ENCODE assay signal across 8 cellular contexts in genomic region chr16:28925386-28926228, GRCh38. TPM values are rescaled to one million over a fixed set of nuclear protein-coding genes. Genes with fewer than 3 reads are reported as not detected.
A peak's percentile ranks its signal among the peaks of the same experiment; 100 is the strongest.
DNase-seq lines count a peak whose midpoint lies in the region; ATAC-seq and TF ChIP-seq lines count a peak whose summit lies in the region.

No MANE protein-coding gene starts in this region.

- no peak for TF ChIP-seq CTCF in AG04450 (IDR thresholded peaks at IDR 0.05; ENCODE audit: low read depth, low read length)

- H3K4me1 ChIP-seq in muscle layer of colon (ENCODE audit: insufficient read depth, low read length): peaks cover 6% of the 10 kb centered on the region

- H3K27ac ChIP-seq in AG04450 (ENCODE audit: low read depth, low read length) (peak overlapping the region; percentile 92), muscle layer of colon (ENCODE audit: low read depth, low read length) (peak overlapping the region; percentile 93)

- H3K27ac Mint-ChIP-seq in activated CD8-positive, alpha-beta memory T cell treated with anti-CD3 and anti-CD28 coated beads, Interleukin-2, amount 10 ng/mL, durations not matched to agents 7 days and 5 days: peak overlapping the region; percentile 96

- peak; percentile 25 for ATAC-seq in GM18861 (IDR thresholded peaks at IDR 0.05; ENCODE audit: unreplicated experiment)
- peak; percentile 19 for ATAC-seq in HG03108 (IDR thresholded peaks at IDR 0.05; ENCODE audit: unreplicated experiment)
- peak; percentile 71 for ATAC-seq in activated CD8-positive, alpha-beta memory T cell treated with anti-CD3 and anti-CD28 coated beads, Interleukin-2, amount 10 ng/mL, durations not matched to agents 7 days and 5 days

- H3K27me3 ChIP-seq in AG04450 (ENCODE audit: control insufficient read depth, insufficient read depth, low read length): no peaks in the 10 kb centered on the region
- H3K27me3 ChIP-seq in muscle layer of colon (ENCODE audit: control insufficient read depth in 1 of 2, insufficient read depth in 2 of 2, low read length in 2 of 2): no peaks in the 10 kb centered on the region

- H3K36me3 ChIP-seq in muscle layer of colon (ENCODE audit: insufficient read depth, low read length): no peaks in the 10 kb centered on the region

- DNase-seq in AG04450 (ENCODE audit: low read depth, low spot score) (no peak), NCI-H82 (lab: John Stamatoyannopoulos, UW) (peak; percentile 83), epidermal melanocyte (ENCODE audit: insufficient read length, low spot score) (peak; percentile 58)
- peak; percentile 89 for DNase-seq in activated CD8-positive, alpha-beta memory T cell treated with anti-CD3 and anti-CD28 coated beads, Interleukin-2, amount 10 ng/mL, durations not matched to agents 7 days and 5 days
- DNase-seq in stimulated activated CD8-positive, alpha-beta memory T cell treated with anti-CD3 and anti-CD28 coated beads, Interleukin-7, amount 100 ng/mL, for 1 hour (ENCODE audit: low read depth in 2 of 2): peak; percentile 51

- H3K27me3 Mint-ChIP-seq in activated CD8-positive, alpha-beta memory T cell treated with anti-CD3 and anti-CD28 coated beads, Interleukin-2, amount 10 ng/mL, durations not matched to agents 7 days and 5 days: no peaks in the 10 kb centered on the region

- CTCF ChIA-PET in AG04450 (lab: Charles Lee): interaction anchor here (0.6 to 2.3 kb wide), 2 partner anchors 20 to 114 kb away, joined by 5 to 10 read pairs; no protein-coding TSS in a partner anchor
- CTCF ChIA-PET in activated CD8-positive, alpha-beta memory T cell treated with anti-CD3 and anti-CD28 coated beads, Interleukin-2, amount 10 ng/mL, durations not matched to agents 7 days and 5 days (lab: Charles Lee): interaction anchor here (1.1 to 1.5 kb wide), 2 partner anchors 20 to 51 kb away, joined by 3 to 7 read pairs; no protein-coding TSS in a partner anchor

- no peaks in the 10 kb centered on the region for H3K9me3 Mint-ChIP-seq in activated CD8-positive, alpha-beta memory T cell treated with anti-CD3 and anti-CD28 coated beads, Interleukin-2, amount 10 ng/mL, durations not matched to agents 7 days and 5 days (ENCODE audit: low read depth)

- H3K4me1 Mint-ChIP-seq in activated CD8-positive, alpha-beta memory T cell treated with anti-CD3 and anti-CD28 coated beads, Interleukin-2, amount 10 ng/mL, durations not matched to agents 7 days and 5 days: peaks cover 20% of the 10 kb centered on the region

- peak overlapping the region; percentile 89 for H3K4me3 Mint-ChIP-seq in activated CD8-positive, alpha-beta memory T cell treated with anti-CD3 and anti-CD28 coated beads, Interleukin-2, amount 10 ng/mL, durations not matched to agents 7 days and 5 days

- H3K9ac ChIP-seq in muscle layer of colon (ENCODE audit: low read length): peak overlapping the region; percentile 99

- peaks cover 4% of the 10 kb centered on the region for H3K36me3 Mint-ChIP-seq in activated CD8-positive, alpha-beta memory T cell treated with anti-CD3 and anti-CD28 coated beads, Interleukin-2, amount 10 ng/mL, durations not matched to agents 7 days and 5 days

- H3K9me3 ChIP-seq in AG04450 (ENCODE audit: control insufficient read depth, insufficient read depth, low read length): no peaks in the 10 kb centered on the region; the same call in 1 of the 2 replicates
- no peaks in the 10 kb centered on the region for H3K9me3 ChIP-seq in muscle layer of colon (ENCODE audit: low read length)

- POLR2A ChIA-PET in AG04450 (lab: Yijun Ruan, JAX): interaction anchor here (0.6 to 1.1 kb wide), 4 partner anchors 19 to 102 kb away, joined by 3 to 7 read pairs (median 4); no protein-coding TSS in a partner anchor

- H3K4me3 ChIP-seq in AG04450 (ENCODE audit: low read depth, low read length) (peak overlapping the region; percentile 84), muscle layer of colon (ENCODE audit: low read depth in 1 of 2, low read length in 2 of 2) (peak overlapping the region; percentile 60 to 82)

RNA-seq across cellular contexts. Expression of gene RABEP2, which starts 0.6 kb away (rescaled TPM):
- 9.0 and 11.7 TPM in 2 replicates for polyA plus RNA-seq in AG04450 (2011; rRNA removed)
- polyA minus RNA-seq in AG04450 (2011; rRNA and poly(A)+ RNA removed): 5.4 and 5.7 TPM in 2 replicates
- total RNA-seq in activated CD8-positive, alpha-beta memory T cell treated with anti-CD3 and anti-CD28 coated beads, Interleukin-2, amount 10 ng/mL, durations not matched to agents 7 days and 5 days: 10 to 100 TPM; 18.0 to 19.1 TPM

RNA-seq across cellular contexts. Expression of gene CD19, which starts 6.2 kb away (rescaled TPM):
- not detected in 2 replicates for polyA plus RNA-seq in AG04450 (2011; rRNA removed)
- polyA minus RNA-seq in AG04450 (2011; rRNA and poly(A)+ RNA removed): not detected in 2 replicates
- not detected for total RNA-seq in activated CD8-positive, alpha-beta memory T cell treated with anti-CD3 and anti-CD28 coated beads, Interleukin-2, amount 10 ng/mL, durations not matched to agents 7 days and 5 days

RNA-seq across cellular contexts. Expression of gene NFATC2IP, which starts 25.1 kb away (rescaled TPM):
- 20.7 and 22.3 TPM in 2 replicates for polyA plus RNA-seq in AG04450 (2011; rRNA removed)
- polyA minus RNA-seq in AG04450 (2011; rRNA and poly(A)+ RNA removed): 17.9 and 18.8 TPM in 2 replicates
- total RNA-seq in activated CD8-positive, alpha-beta memory T cell treated with anti-CD3 and anti-CD28 coated beads, Interleukin-2, amount 10 ng/mL, durations not matched to agents 7 days and 5 days: 100 to 1,000 TPM; 120 to 133 TPM

RNA-seq across cellular contexts. Expression of gene ATP2A1, which starts 47.3 kb away (rescaled TPM):
- polyA plus RNA-seq in AG04450 (2011; rRNA removed): 0.22 and 0.50 TPM in 2 replicates
- 0.17 and 8.4 TPM in 2 replicates for polyA minus RNA-seq in AG04450 (2011; rRNA and poly(A)+ RNA removed)
- total RNA-seq in activated CD8-positive, alpha-beta memory T cell treated with anti-CD3 and anti-CD28 coated beads, Interleukin-2, amount 10 ng/mL, durations not matched to agents 7 days and 5 days: 1 to 10 TPM; 1.5 to 3.4 TPM

RNA-seq across cellular contexts. Expression of gene SPNS1, which starts 49.0 kb away (rescaled TPM):
- 21.9 and 23.6 TPM in 2 replicates for polyA plus RNA-seq in AG04450 (2011; rRNA removed)
- 19.2 and 21.3 TPM in 2 replicates for polyA minus RNA-seq in AG04450 (2011; rRNA and poly(A)+ RNA removed)
- 10 to 100 TPM; 22.1 to 27.6 TPM for total RNA-seq in activated CD8-positive, alpha-beta memory T cell treated with anti-CD3 and anti-CD28 coated beads, Interleukin-2, amount 10 ng/mL, durations not matched to agents 7 days and 5 days

Comparison
In these comparisons a context has a peak if more than half of its experiments do, and no peak if none do; other contexts are left out.
1. ATAC-seq: peak in every context shown above with its lines; median percentile 71 in activated CD8-positive, alpha-beta memory T cell treated with anti-CD3 and anti-CD28 coated beads, Interleukin-2, amount 10 ng/mL, durations not matched to agents 7 days and 5 days; 25 in GM18861; 19 in HG03108.